Comparison of ENCODE assay signal across 1 cellular context in genomic region chr22:19447388-19448075, GRCh38.
A peak's percentile ranks its signal among the peaks of the same experiment; 100 is the strongest.
TF ChIP-seq lines count a peak whose summit lies in the region.

Gene C22orf39, minus strand, starts transcription at chr22:19447711. Its CDS starts 23 bp downstream, at chr22:19447688.

TF ChIP-seq in K562, 482 proteins besides CTCF, POLR2A, EP300 and RAD21 (continued from another document and continues in another):
- TF ChIP-seq MYC (IDR thresholded peaks at IDR 0.05; ENCODE audit: low read depth, low read length) (peak; percentile 84), MYC (CRISPR knock-in tag; IDR thresholded peaks at IDR 0.05; ENCODE audit: borderline replicate concordance, low read depth) (no peak; the same call in 1 of the 2 replicates), ZNF318 (IDR thresholded peaks at IDR 0.05; ENCODE audit: borderline replicate concordance in 1 of 2, low read depth in 1 of 2) (no peak), MCM5 (IDR thresholded peaks at IDR 0.05; ENCODE audit: low read depth) (no peak), ZNF655 (CRISPR knock-in tag; IDR thresholded peaks at IDR 0.05) (no peak), FOXM1 (IDR thresholded peaks at IDR 0.05; ENCODE audit: low read depth) (0 out of 2 replicates have a peak, but pooled peaks have one; percentile 15), FOXM1 (CRISPR knock-in tag; IDR thresholded peaks at IDR 0.05; ENCODE audit: low read depth) (no peak), MBD2 (IDR thresholded peaks at IDR 0.05; ENCODE audit: borderline replicate concordance, low read depth) (peak; percentile 99), ATF6 (CRISPR knock-in tag; IDR thresholded peaks at IDR 0.05) (no peak), NUFIP1 (IDR thresholded peaks at IDR 0.05; ENCODE audit: partially characterized antibody) (no peak), SNIP1 (IDR thresholded peaks at IDR 0.05; ENCODE audit: low read depth) (no peak), NR2C2 (CRISPR knock-in tag; IDR thresholded peaks at IDR 0.05) (no peak), NR2C2 (tag; IDR thresholded peaks at IDR 0.05) (peak; percentile 95), SPI1 (IDR thresholded peaks at IDR 0.05; ENCODE audit: borderline replicate concordance, low read depth, low read length) (0 out of 2 replicates have a peak, but pooled peaks have one; percentile 27), HLTF (IDR thresholded peaks at IDR 0.05) (no peak), NRF1 (conservative IDR thresholded peaks at IDR 0.05 in 1 of 2, IDR thresholded peaks at IDR 0.05 in 1 of 2) (peak; percentile 76 to 81), TRIM25 (IDR thresholded peaks at IDR 0.05; ENCODE audit: borderline replicate concordance) (no peak), ZBTB12 (CRISPR knock-in tag; IDR thresholded peaks at IDR 0.05) (peak; percentile 68), HOMEZ (CRISPR knock-in tag; IDR thresholded peaks at IDR 0.05) (peak; percentile 41; the same call in 1 of the 2 replicates), TCF15 (CRISPR knock-in tag; IDR thresholded peaks at IDR 0.05) (0 out of 2 replicates have a peak, but pooled peaks have one; percentile 32), THAP7 (CRISPR knock-in tag; IDR thresholded peaks at IDR 0.05) (peak; percentile 94), PML (IDR thresholded peaks at IDR 0.05; ENCODE audit: low read length) (peak; percentile 79; the same call in 1 of the 2 replicates), NFXL1 (CRISPR knock-in tag; IDR thresholded peaks at IDR 0.05) (no peak), TAF7 (tag; IDR thresholded peaks at IDR 0.05) (peak; percentile 81), ZNF79 (CRISPR knock-in tag; IDR thresholded peaks at IDR 0.05; ENCODE audit: low read depth) (no peak), GATAD2A (IDR thresholded peaks at IDR 0.05) (peak; percentile 52; the same call in 1 of the 2 replicates), NCOR1 (IDR thresholded peaks at IDR 0.05) (no peak), ZC3H4 (CRISPR knock-in tag; IDR thresholded peaks at IDR 0.05; ENCODE audit: borderline replicate concordance) (no peak), ZNF512 (tag; IDR thresholded peaks at IDR 0.05) (no peak), MTF1 (CRISPR knock-in tag; IDR thresholded peaks at IDR 0.05; ENCODE audit: borderline replicate concordance) (no peak), CREB3 (tag; conservative IDR thresholded peaks at IDR 0.05; ENCODE audit: low read depth) (peak; percentile 71; the same call in 1 of the 2 replicates), TGIF2 (CRISPR knock-in tag; IDR thresholded peaks at IDR 0.05) (no peak), CLOCK (CRISPR knock-in tag; IDR thresholded peaks at IDR 0.05; ENCODE audit: borderline replicate concordance) (no peak)
